In the genomic region with DNA sequence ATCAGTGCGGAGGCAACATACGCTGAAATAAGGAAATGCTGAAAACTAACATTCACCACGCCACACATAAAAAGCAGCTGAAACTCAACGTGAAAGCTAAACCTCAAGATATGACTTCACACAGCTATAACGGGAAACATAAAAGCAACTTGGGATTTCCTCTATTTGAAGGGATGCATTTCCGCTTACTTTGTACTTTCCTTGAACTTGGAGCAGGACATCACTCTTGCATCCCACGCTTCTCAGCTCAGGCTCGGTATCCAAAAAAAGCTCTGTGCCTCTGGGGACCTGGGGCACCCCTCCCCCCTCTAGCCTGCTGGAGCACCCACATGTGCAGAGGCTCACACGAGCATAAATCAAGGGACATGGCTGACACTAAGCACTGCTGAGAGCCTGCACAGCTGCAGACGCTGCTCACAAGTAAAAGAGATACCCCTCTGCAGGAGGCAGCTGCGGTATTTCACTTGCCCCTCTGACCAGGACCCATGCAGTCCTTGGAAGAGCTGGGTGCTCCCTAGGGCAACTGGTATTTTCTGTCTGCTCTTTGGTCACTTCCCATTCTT, we compare ENCODE assay signal across 8 cellular contexts. TPM values are rescaled to one million over a fixed set of nuclear protein-coding genes. Genes with fewer than 3 reads are reported as not detected.
DNase-seq lines count a peak whose midpoint lies in the region; ATAC-seq and TF ChIP-seq lines count a peak whose summit lies in the region.

No MANE protein-coding gene starts in this region.

- no peak overlapping the region for H2AK5ac ChIP-seq in neuronal stem cell (ENCODE audit: low read depth, low read length)

- no peak overlapping the region for H2BK15ac ChIP-seq in neuronal stem cell (ENCODE audit: low read length)

- no peak overlapping the region for H2BK120ac ChIP-seq in neuronal stem cell (ENCODE audit: low read depth, low read length)

- DNase-seq in GM12865 (ENCODE audit: low read depth): peak; percentile 42
- DNase-seq in brain microvascular endothelial cell: peak; percentile 40
- DNase-seq in omental fat pad (ENCODE audit: low spot score): no peak
- no peak for DNase-seq in NCI-H128 (lab: John Stamatoyannopoulos, UW; ENCODE audit: unreplicated experiment)
- no peak for DNase-seq in neuronal stem cell (ENCODE audit: low spot score)
- no peak for DNase-seq in NCI-H345 treated with DMSO at 0.1 percent for 48 hours (lab: John Stamatoyannopoulos, UW; ENCODE audit: unreplicated experiment)

- no peak overlapping the region; the same call in 1 of the 2 replicates for H3K4me3 ChIP-seq in GM12865 (ENCODE audit: low read depth, low read length)
- peak overlapping the region; percentile 41 for H3K4me3 ChIP-seq in brain microvascular endothelial cell (ENCODE audit: low read depth, low read length)
- H3K4me3 ChIP-seq in neuronal stem cell (ENCODE audit: low read length in 2 of 2): peak overlapping the region in 1 of 2 donors; percentile 7

- ATAC-seq in GM21367 (IDR thresholded peaks at IDR 0.05; ENCODE audit: unreplicated experiment) (peak; percentile 68), HG03558 (IDR thresholded peaks at IDR 0.05; ENCODE audit: extremely low read depth, unreplicated experiment) (peak; percentile 63), omental fat pad (ENCODE audit: low FRiP score) (peak; percentile 65)

- no peaks in the 10 kb centered on the region for H3K36me3 ChIP-seq in brain microvascular endothelial cell (replicated peaks)
- H3K36me3 ChIP-seq in neuronal stem cell (replicated peaks in 1 of 2; ENCODE audit: control insufficient read depth in 2 of 2, insufficient read depth in 2 of 2, low read length in 2 of 2): no peaks in the 10 kb centered on the region

- no peak overlapping the region for H2AFZ ChIP-seq in neuronal stem cell (ENCODE audit: low read length)

- H3K9ac ChIP-seq in neuronal stem cell (ENCODE audit: low read depth, low read length, poor library complexity): no peak overlapping the region

- H3K27ac ChIP-seq in brain microvascular endothelial cell (peak overlapping the region; percentile 0), neuronal stem cell (replicated peaks; ENCODE audit: low read length) (no peak overlapping the region)

- no peaks in the 10 kb centered on the region for H3K79me1 ChIP-seq in neuronal stem cell (ENCODE audit: low read depth, low read length)

- H3K14ac ChIP-seq in neuronal stem cell (ENCODE audit: low read length): no peak overlapping the region

- H3K27me3 ChIP-seq in brain microvascular endothelial cell (replicated peaks) (no peaks in the 10 kb centered on the region), neuronal stem cell (ENCODE audit: control insufficient read depth in 3 of 3, insufficient read depth in 3 of 3, low read depth in 1 of 3, low read length in 3 of 3) (no peaks in the 10 kb centered on the region)

- H3K4me1 ChIP-seq in neuronal stem cell (ENCODE audit: control insufficient read depth in 2 of 2, insufficient read depth in 1 of 2, low read depth in 1 of 2, low read length in 2 of 2): peaks cover 8 to 25% of the 10 kb centered on the region in 2 donors

- no peak overlapping the region for H3K23ac ChIP-seq in neuronal stem cell (ENCODE audit: low read depth, low read length, poor library complexity)

- no peak overlapping the region for H3K18ac ChIP-seq in neuronal stem cell (ENCODE audit: low read length)

- no peak overlapping the region for H4K8ac ChIP-seq in neuronal stem cell (ENCODE audit: low read depth, low read length)

- no peaks in the 10 kb centered on the region for H3K9me3 ChIP-seq in neuronal stem cell (replicated peaks in 1 of 2; ENCODE audit: control insufficient read depth in 2 of 2, insufficient read depth in 1 of 2, low read depth in 1 of 2, low read length in 2 of 2)

- no peak overlapping the region for H4K91ac ChIP-seq in neuronal stem cell (ENCODE audit: low read depth, low read length, poor library complexity)

- WGBS in neuronal stem cell (ENCODE audit: extremely low coverage in 2 of 2, insufficient read length in 2 of 2, insufficient replicate concordance in 1 of 2), 2 donors: no CpG with 5 or more reads among the region's 11 CpGs

- in situ Hi-C loops in brain microvascular endothelial cell (cut with HindIII; ENCODE audit: low pct_ligation_motif_present, low sequenced_read_pairs): no loop called here

- no peak for TF ChIP-seq CTCF in GM12865 (IDR thresholded peaks at IDR 0.05; ENCODE audit: insufficient read depth, low read depth, low read length, missing control alignments)
- TF ChIP-seq CTCF in brain microvascular endothelial cell (IDR thresholded peaks at IDR 0.05; ENCODE audit: low read depth, low read length, missing control alignments): no peak
- no peak for TF ChIP-seq CTCF in omental fat pad (IDR thresholded peaks at IDR 0.05)

- no peak overlapping the region for H3K4ac ChIP-seq in neuronal stem cell (ENCODE audit: low read length)

- no peak overlapping the region for H2BK12ac ChIP-seq in neuronal stem cell (ENCODE audit: low read length)

- no peak overlapping the region for H2BK5ac ChIP-seq in neuronal stem cell (ENCODE audit: low read length)

- no peak overlapping the region for H3K4me2 ChIP-seq in neuronal stem cell (ENCODE audit: insufficient read depth, low read length, poor library complexity, severe bottlenecking)

RNA-seq across cellular contexts. Expression of a gene that starts 34.2 kb away (rescaled TPM):
- total RNA-seq in omental fat pad: 10 to 100 TPM; 30.9 to 54.6 (median 40.0) TPM
- polyA plus RNA-seq in neuronal stem cell (2013, experiment 1 of 2): 41.6 TPM
- polyA plus RNA-seq in neuronal stem cell (2013, experiment 2 of 2): 42.6 TPM

Comparison
In these comparisons a context has a peak if more than half of its experiments do, and no peak if none do; other contexts are left out.
1. DNase-seq: peak in GM12865 (single experiment) and brain microvascular endothelial cell (single experiment); none in omental fat pad (single experiment), NCI-H128 (single experiment), neuronal stem cell (single experiment) and NCI-H345 treated with DMSO at 0.1 percent for 48 hours (single experiment).
2. Peak in every context shown above with its lines, with median percentiles within 50 percentile points of each other: ATAC-seq.